In genomic region chr5:157381746-157382145, GRCh38 we compare ENCODE assay signal across 20 cellular contexts.
DNase-seq lines count a peak whose midpoint lies in the region; ATAC-seq and TF ChIP-seq lines count a peak whose summit lies in the region.
"Had no signal": no experiment of that assay in that cellular context is flagged by ENCODE, and none has a peak within 500 bp of the region (broad histone marks: within the 10 kb centered on the region; RNA-seq: fewer than 3 reads in every experiment).

No MANE protein-coding gene starts in this region.

- no peak for TF ChIP-seq POLR2A in esophagus muscularis mucosa (IDR thresholded peaks at IDR 0.05; ENCODE audit: low read depth)
- TF ChIP-seq POLR2A in sigmoid colon (IDR thresholded peaks at IDR 0.05) = no peak

- no peaks in the 10 kb centered on the region for H3K9me3 ChIP-seq in esophagus muscularis mucosa
- H3K9me3 ChIP-seq in sigmoid colon = no peaks in the 10 kb centered on the region
- H3K9me3 ChIP-seq: A549, BE2C, breast epithelium had no signal

- H3K36me3 Mint-ChIP-seq in activated CD8-positive, alpha-beta T cell treated with anti-CD3 and anti-CD28 coated beads for 36 hours (ENCODE audit: low read depth) = peaks cover 65% of the 10 kb centered on the region
- H3K36me3 Mint-ChIP-seq in activated CD8-positive, alpha-beta T cell treated with anti-CD3 and anti-CD28 coated beads, Interleukin-2, amount 10 ng/mL, durations not matched to agents 7 days and 5 days (ENCODE audit: low read depth) = peaks cover 82% of the 10 kb centered on the region
- peaks cover 72% of the 10 kb centered on the region for H3K36me3 Mint-ChIP-seq in T-cell

- no peaks in the 10 kb centered on the region for H3K9me3 Mint-ChIP-seq in activated CD8-positive, alpha-beta T cell treated with anti-CD3 and anti-CD28 coated beads for 36 hours
- no peaks in the 10 kb centered on the region for H3K9me3 Mint-ChIP-seq in activated CD8-positive, alpha-beta T cell treated with anti-CD3 and anti-CD28 coated beads, Interleukin-2, amount 10 ng/mL, durations not matched to agents 7 days and 5 days (ENCODE audit: insufficient read depth)
- H3K9me3 Mint-ChIP-seq in T-cell = no peaks in the 10 kb centered on the region
- H3K9me3 Mint-ChIP-seq: dendritic cell treated with granulocyte-macrophage colony-stimulating factor and Interleukin-4, amounts not matched to agents 40 ng/mL and 50 ng/mL, for 4 days had no signal

- TF ChIP-seq EP300 in esophagus muscularis mucosa (IDR thresholded peaks at IDR 0.05) (no peak), sigmoid colon (IDR thresholded peaks at IDR 0.05) (no peak)

- peaks cover 0 to 6% (median 0%) of the 10 kb centered on the region in 4 donors for H3K36me3 ChIP-seq in esophagus muscularis mucosa
- no peaks in the 10 kb centered on the region for H3K36me3 ChIP-seq in sigmoid colon
- H3K36me3 ChIP-seq: BE2C, breast epithelium had no signal

- CTCF ChIA-PET in activated CD8-positive, alpha-beta T cell treated with anti-CD3 and anti-CD28 coated beads for 36 hours (lab: Charles Lee) = interaction anchor here (0.8 to 1.5 kb wide), 3 partner anchors 10 to 90 kb away, joined by 3 read pairs; no protein-coding TSS in a partner anchor
- CTCF ChIA-PET in activated CD8-positive, alpha-beta T cell treated with anti-CD3 and anti-CD28 coated beads, Interleukin-2, amount 10 ng/mL, durations not matched to agents 7 days and 5 days (lab: Charles Lee) = no interaction called here
- CTCF ChIA-PET in T-cell (lab: Charles Lee) = interaction anchor here in 1 of 2 donors (1.1 kb wide), 1 partner anchor 53 kb away, joined by 3 read pairs; no protein-coding TSS in a partner anchor

- H3K27me3 Mint-ChIP-seq in activated CD8-positive, alpha-beta T cell treated with anti-CD3 and anti-CD28 coated beads for 36 hours = no peaks in the 10 kb centered on the region
- no peaks in the 10 kb centered on the region for H3K27me3 Mint-ChIP-seq in activated CD8-positive, alpha-beta T cell treated with anti-CD3 and anti-CD28 coated beads, Interleukin-2, amount 10 ng/mL, durations not matched to agents 7 days and 5 days (ENCODE audit: low read depth)
- no peaks in the 10 kb centered on the region for H3K27me3 Mint-ChIP-seq in T-cell
- H3K27me3 Mint-ChIP-seq: dendritic cell treated with granulocyte-macrophage colony-stimulating factor and Interleukin-4, amounts not matched to agents 40 ng/mL and 50 ng/mL, for 4 days had no signal

- no peak for DNase-seq in activated CD8-positive, alpha-beta T cell treated with anti-CD3 and anti-CD28 coated beads for 36 hours
- no peak for DNase-seq in activated CD8-positive, alpha-beta T cell treated with anti-CD3 and anti-CD28 coated beads, Interleukin-2, amount 10 ng/mL, durations not matched to agents 7 days and 5 days
- DNase-seq in T-cell (no peak), esophagus muscularis mucosa (ENCODE audit: extremely low spot score) (peak; percentile 60), sigmoid colon (no peak), SIG-M5 treated with dmso at 0.1 percent for 504 hours (lab: John Stamatoyannopoulos, UW; ENCODE audit: unreplicated experiment) (no peak), left colon (no peak), HK-2 (ENCODE audit: unreplicated experiment) (no peak)
- DNase-seq: activated CD4-positive, alpha-beta T cell treated with anti-CD3 and anti-CD28 coated beads for 1 hour; activated CD8-positive, alpha-beta memory T cell treated with anti-CD3 and anti-CD28 coated beads, Interleukin-2, amount 50 U/mL, for 4 hours; BE2C; NCI-H2107; NCI-H510A; nucleus accumbens; retina; substantia nigra had no signal

- POLR2A ChIA-PET in activated CD8-positive, alpha-beta T cell treated with anti-CD3 and anti-CD28 coated beads for 36 hours (lab: Charles Lee) = no interaction called here
- POLR2A ChIA-PET in activated CD8-positive, alpha-beta T cell treated with anti-CD3 and anti-CD28 coated beads, Interleukin-2, amount 10 ng/mL, durations not matched to agents 7 days and 5 days (lab: Charles Lee) = no interaction called here
- POLR2A ChIA-PET in T-cell (lab: Charles Lee) = no interaction called here

- 75% methylated on average over 4 of the region's 4 CpGs for WGBS in esophagus muscularis mucosa
- WGBS in sigmoid colon, 2 donors = 88 to 90% methylated on average over 4 of the region's 4 CpGs

- ATAC-seq in activated CD8-positive, alpha-beta T cell treated with anti-CD3 and anti-CD28 coated beads for 36 hours = no peak
- no peak for ATAC-seq in activated CD8-positive, alpha-beta T cell treated with anti-CD3 and anti-CD28 coated beads, Interleukin-2, amount 10 ng/mL, durations not matched to agents 7 days and 5 days
- ATAC-seq in T-cell (replicated peaks in 1 of 4) (no peak), left colon (no peak)
- ATAC-seq: A549, HepG2 had no signal

- no peak for TF ChIP-seq CTCF in activated CD8-positive, alpha-beta T cell treated with anti-CD3 and anti-CD28 coated beads for 36 hours (IDR thresholded peaks at IDR 0.05)
- TF ChIP-seq CTCF in esophagus muscularis mucosa (IDR thresholded peaks at IDR 0.05) (no peak), sigmoid colon (IDR thresholded peaks at IDR 0.05) (no peak)

- peak overlapping the region; percentile 53 for H3K27ac Mint-ChIP-seq in activated CD8-positive, alpha-beta T cell treated with anti-CD3 and anti-CD28 coated beads for 36 hours
- H3K27ac Mint-ChIP-seq in activated CD8-positive, alpha-beta T cell treated with anti-CD3 and anti-CD28 coated beads, Interleukin-2, amount 10 ng/mL, durations not matched to agents 7 days and 5 days = no peak overlapping the region
- peak overlapping the region; percentile 35 to 50 for H3K27ac Mint-ChIP-seq in T-cell
- H3K27ac Mint-ChIP-seq: dendritic cell treated with granulocyte-macrophage colony-stimulating factor and Interleukin-4, amounts not matched to agents 40 ng/mL and 50 ng/mL, for 4 days had no signal

- peaks cover 8% of the 10 kb centered on the region for H3K4me1 Mint-ChIP-seq in activated CD8-positive, alpha-beta T cell treated with anti-CD3 and anti-CD28 coated beads for 36 hours (ENCODE audit: low read depth)
- peaks cover 2% of the 10 kb centered on the region for H3K4me1 Mint-ChIP-seq in activated CD8-positive, alpha-beta T cell treated with anti-CD3 and anti-CD28 coated beads, Interleukin-2, amount 10 ng/mL, durations not matched to agents 7 days and 5 days (ENCODE audit: low read depth)
- peaks cover 3 to 10% (median 7%) of the 10 kb centered on the region in 3 donors for H3K4me1 Mint-ChIP-seq in T-cell

- H3K4me3 ChIP-seq in esophagus muscularis mucosa = peak overlapping the region in 1 of 4 donors; percentile 3
- peak overlapping the region in 2 of 4 donors; percentile 4 to 38 for H3K4me3 ChIP-seq in sigmoid colon
- H3K4me3 ChIP-seq: A549, breast epithelium had no signal

- H3K4me1 ChIP-seq in esophagus muscularis mucosa (peaks cover 6 to 80% (median 54%) of the 10 kb centered on the region in 4 donors), sigmoid colon (peaks cover 0 to 90% (median 61%) of the 10 kb centered on the region in 4 donors)
- H3K4me1 ChIP-seq: BE2C, breast epithelium had no signal

- no peaks in the 10 kb centered on the region for H3K27me3 ChIP-seq in esophagus muscularis mucosa
- H3K27me3 ChIP-seq in sigmoid colon = no peaks in the 10 kb centered on the region
- H3K27me3 ChIP-seq: BE2C, breast epithelium had no signal

- no peak overlapping the region for H3K4me3 Mint-ChIP-seq in activated CD8-positive, alpha-beta T cell treated with anti-CD3 and anti-CD28 coated beads for 36 hours
- H3K4me3 Mint-ChIP-seq in activated CD8-positive, alpha-beta T cell treated with anti-CD3 and anti-CD28 coated beads, Interleukin-2, amount 10 ng/mL, durations not matched to agents 7 days and 5 days = no peak overlapping the region
- no peak overlapping the region for H3K4me3 Mint-ChIP-seq in T-cell
- H3K4me3 Mint-ChIP-seq: dendritic cell treated with granulocyte-macrophage colony-stimulating factor and Interleukin-4, amounts not matched to agents 40 ng/mL and 50 ng/mL, for 4 days had no signal

- peak overlapping the region; percentile 85 to 92 (median 88) for H3K27ac ChIP-seq in esophagus muscularis mucosa (replicated peaks in 1 of 4)
- peak overlapping the region; percentile 82 to 94 (median 86) for H3K27ac ChIP-seq in sigmoid colon
- H3K27ac ChIP-seq: breast epithelium had no signal

- intact Hi-C loops in activated CD8-positive, alpha-beta T cell treated with anti-CD3 and anti-CD28 coated beads for 36 hours (cut with micrococcal nuclease) = no loop called here
- intact Hi-C loops in esophagus muscularis mucosa (cut with DNase I) (no loop called here), sigmoid colon (cut with DNase I) (loop anchor here (2.0 kb wide), 1 partner anchor 13 kb away; no protein-coding TSS in a partner anchor), left colon (cut with DNase I, micrococcal nuclease) (no loop called here)
